ENCODE assay signal across 19 cellular contexts in genomic region chr4:176034936-176035335, GRCh38. TPM values are rescaled to one million over a fixed set of nuclear protein-coding genes. Genes with fewer than 3 reads are reported as not detected.
A peak's percentile ranks its signal among the peaks of the same experiment; 100 is the strongest.
DNase-seq lines count a peak whose midpoint lies in the region; ATAC-seq and TF ChIP-seq lines count a peak whose summit lies in the region.
"Had no signal": no experiment of that assay in that cellular context is flagged by ENCODE, and none has a peak within 500 bp of the region (broad histone marks: within the 10 kb centered on the region; RNA-seq: fewer than 3 reads in every experiment).

No MANE protein-coding gene starts in this region.

- H3K4me1 Mint-ChIP-seq in neural progenitor cell = no peaks in the 10 kb centered on the region
- H3K4me1 Mint-ChIP-seq: CD4-positive, alpha-beta memory T cell had no signal

- H2AFZ ChIP-seq in neural progenitor cell (replicated peaks) = peak overlapping the region; percentile 23

- no peak for TF ChIP-seq CTCF in neural progenitor cell (IDR thresholded peaks at IDR 0.05)

- H3K27ac ChIP-seq in SK-N-MC (no peak overlapping the region), neural progenitor cell (no peak overlapping the region)
- H3K27ac ChIP-seq: KMS-11, SJSA1 had no signal

- peaks cover 4% of the 10 kb centered on the region for H3K9me3 Mint-ChIP-seq in neural progenitor cell

- H3K27ac Mint-ChIP-seq in neural progenitor cell = no peak overlapping the region
- H3K27ac Mint-ChIP-seq: CD4-positive, alpha-beta memory T cell; IgD-negative memory B cell had no signal

- no peak for ATAC-seq in HG02642 (IDR thresholded peaks at IDR 0.05; ENCODE audit: poor library complexity, unreplicated experiment)

- no peaks in the 10 kb centered on the region for H3K27me3 Mint-ChIP-seq in neural progenitor cell (ENCODE audit: insufficient read depth, low read depth)
- H3K27me3 Mint-ChIP-seq: CD4-positive, alpha-beta memory T cell; IgD-negative memory B cell had no signal

- peak; percentile 10 for DNase-seq in AG20443 (ENCODE audit: low spot score)
- no peak for DNase-seq in SK-N-MC (ENCODE audit: low read depth, low spot score)
- DNase-seq in fibroblast of gingiva (ENCODE audit: low read depth) = peak; percentile 6
- DNase-seq in neural progenitor cell (ENCODE audit: low spot score) = no peak
- DNase-seq in NCI-H2196 (lab: John Stamatoyannopoulos, UW; ENCODE audit: unreplicated experiment) = no peak
- DNase-seq in activated CD4-positive, alpha-beta T cell treated with anti-CD3 and anti-CD28 coated beads for 1 hour = no peak
- no peak for DNase-seq in T-helper 2 cell
- DNase-seq: GOT3, NCI-H1048, NCI-H1417 treated with DMSO at 0.1 percent for 48 hours, NCI-H226, NCI-H748 treated with DMSO at 0.1 percent for 48 hours, Right ventricle myocardium superior had no signal

- H3K4me1 ChIP-seq in neural progenitor cell = no peaks in the 10 kb centered on the region
- H3K4me1 ChIP-seq: HAP-1, SJSA1 had no signal

- H3K9ac ChIP-seq in SK-N-MC (ENCODE audit: insufficient read length) = peak overlapping the region; percentile 34
- no peak overlapping the region for H3K9ac ChIP-seq in neural progenitor cell
- H3K9ac ChIP-seq: KMS-11 had no signal

- no peaks in the 10 kb centered on the region for H3K36me3 ChIP-seq in SK-N-MC (ENCODE audit: insufficient read depth, low read length)
- no peaks in the 10 kb centered on the region for H3K36me3 ChIP-seq in neural progenitor cell
- H3K36me3 ChIP-seq: HAP-1, SJSA1 had no signal

- H3K4me3 Mint-ChIP-seq in neural progenitor cell = no peak overlapping the region
- H3K4me3 Mint-ChIP-seq: CD4-positive, alpha-beta memory T cell; IgD-negative memory B cell had no signal

- H3K9me3 ChIP-seq in SK-N-MC (ENCODE audit: low read depth, low read length) (no peaks in the 10 kb centered on the region), neural progenitor cell (ENCODE audit: low read depth) (no peaks in the 10 kb centered on the region)
- H3K9me3 ChIP-seq: HAP-1, SJSA1 had no signal

- H3K4me3 ChIP-seq in SK-N-MC (no peak overlapping the region), neural progenitor cell (no peak overlapping the region)
- H3K4me3 ChIP-seq: HAP-1, SJSA1 had no signal

- no peaks in the 10 kb centered on the region for H3K79me2 ChIP-seq in neural progenitor cell (ENCODE audit: low read depth)

- H4K20me1 ChIP-seq in neural progenitor cell (ENCODE audit: low read depth) = no peaks in the 10 kb centered on the region

- H3K27me3 ChIP-seq in neural progenitor cell = no peaks in the 10 kb centered on the region
- H3K27me3 ChIP-seq: SJSA1 had no signal

- no peaks in the 10 kb centered on the region for H3K36me3 Mint-ChIP-seq in neural progenitor cell
- H3K36me3 Mint-ChIP-seq: CD4-positive, alpha-beta memory T cell had no signal

- H3K4me2 ChIP-seq in neural progenitor cell = no peak overlapping the region
- H3K4me2 ChIP-seq: KMS-11 had no signal

- H3F3A ChIP-seq in neural progenitor cell (ENCODE audit: low read depth) = no peaks in the 10 kb centered on the region

RNA-seq across cellular contexts. Expression of gene WDR17, which starts 30.7 kb away (rescaled TPM):
- total RNA-seq in neural progenitor cell (ENCODE audit: low replicate concordance) = 4.7 and 9.1 TPM in 2 replicates

Comparison
In these comparisons a context has a peak if more than half of its experiments do, and no peak if none do; other contexts are left out.
1. DNase-seq: peak in AG20443 (single experiment) and fibroblast of gingiva (single experiment); none in SK-N-MC (single experiment), neural progenitor cell (single experiment), NCI-H2196 (single experiment), activated CD4-positive, alpha-beta T cell treated with anti-CD3 and anti-CD28 coated beads for 1 hour (single experiment) and T-helper 2 cell (0 of 5).